14 cellular contexts compared by ENCODE assay signal in the genomic region with DNA sequence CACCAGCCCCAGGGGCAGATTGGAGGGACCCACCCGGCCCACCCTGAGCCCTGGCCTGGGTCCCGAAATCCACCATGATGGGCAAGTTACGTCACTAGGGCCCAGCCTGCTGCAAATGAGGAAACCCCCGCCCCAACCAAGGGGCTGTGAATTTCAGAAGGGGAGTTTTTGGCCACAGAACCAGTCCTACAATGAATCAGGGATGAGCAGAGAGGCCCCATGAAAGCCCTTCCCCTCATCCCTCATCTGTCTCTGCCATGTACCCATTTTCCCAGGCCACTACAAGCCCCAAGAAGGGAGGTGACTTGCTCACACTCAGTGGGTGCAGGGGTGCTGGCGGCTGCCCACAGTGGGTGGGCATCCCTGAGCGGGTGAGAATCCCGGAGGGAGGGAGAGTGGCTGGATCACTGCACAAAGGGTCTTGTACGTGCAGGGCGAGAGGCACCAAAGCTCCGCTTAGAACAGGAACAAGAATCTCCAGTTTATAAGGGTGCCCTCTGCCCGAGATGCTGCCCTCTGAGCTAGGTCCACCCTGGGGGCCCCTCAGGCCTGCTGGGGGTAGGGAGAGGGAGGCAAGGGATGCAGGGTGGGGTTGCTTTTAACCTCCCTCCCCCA. TPM values are rescaled to one million over a fixed set of nuclear protein-coding genes. Genes with fewer than 3 reads are reported as not detected.
DNase-seq lines count a peak whose midpoint lies in the region; ATAC-seq and TF ChIP-seq lines count a peak whose summit lies in the region.
"Had no signal": no experiment of that assay in that cellular context is flagged by ENCODE, and none has a peak within 500 bp of the region (broad histone marks: within the 10 kb centered on the region; RNA-seq: fewer than 3 reads in every experiment).

No MANE protein-coding gene starts in this region.

- DNase-seq in activated naive CD4-positive, alpha-beta T cell treated with Interleukin-2 at 50 U/mL for 16 hours, result peak; percentile 59
- no peak for DNase-seq in activated naive CD4-positive, alpha-beta T cell treated with anti-CD3 and anti-CD28 coated beads, Interleukin-2, amount 50 U/mL, for 16 hours
- DNase-seq in T-cell, result no peak
- peak; percentile 34 for DNase-seq in effector CD4-positive, alpha-beta T cell
- DNase-seq in stimulated activated naive CD4-positive, alpha-beta T cell treated with Interleukin-2 at 50 U/mL for 16 hours (lab: John Stamatoyannopoulos, UW), result peak; percentile 51
- DNase-seq in DMS53 (lab: John Stamatoyannopoulos, UW), result no peak
- DNase-seq in upper lobe of right lung, result no peak
- DNase-seq: activated gamma-delta T cell, DMS153, NCI-H146, NCI-H446, SK-N-SH had no signal

- CTCF ChIA-PET in T-cell (lab: Charles Lee), result interaction anchor here (0.6 to 6.3 kb wide), 7 partner anchors 8 to 66 kb away, joined by 3 to 44 read pairs (median 3); no protein-coding TSS in a partner anchor

- H3K27ac Mint-ChIP-seq in T-cell, result peak overlapping the region; percentile 97 to 100

- H3K36me3 Mint-ChIP-seq in T-cell, result no peaks in the 10 kb centered on the region

- H3K4me3 Mint-ChIP-seq in T-cell, result peak overlapping the region; percentile 53 to 74 (median 65)

- no peak overlapping the region for H3K27ac ChIP-seq in upper lobe of right lung
- H3K27ac ChIP-seq: breast epithelium had no signal

- H3K36me3 ChIP-seq in upper lobe of right lung, result no peaks in the 10 kb centered on the region
- H3K36me3 ChIP-seq: breast epithelium had no signal

- H3K27me3 ChIP-seq in upper lobe of right lung, result no peaks in the 10 kb centered on the region
- H3K27me3 ChIP-seq: breast epithelium had no signal

- ATAC-seq in T-cell (replicated peaks in 1 of 4) (no peak), upper lobe of right lung (no peak), HG02642 (IDR thresholded peaks at IDR 0.05; ENCODE audit: poor library complexity, unreplicated experiment) (no peak)

- no peaks in the 10 kb centered on the region for H3K9me3 ChIP-seq in upper lobe of right lung
- H3K9me3 ChIP-seq: breast epithelium, SK-N-SH had no signal

- H3K4me1 Mint-ChIP-seq in T-cell, result peaks cover 89 to 97% (median 93%) of the 10 kb centered on the region in 3 donors

- no peak overlapping the region for H3K4me3 ChIP-seq in upper lobe of right lung
- H3K4me3 ChIP-seq: breast epithelium had no signal

- POLR2A ChIA-PET in T-cell (lab: Charles Lee), result interaction anchor here (0.6 to 1.1 kb wide), 3 partner anchors 17 to 43 kb away, joined by 3 to 5 read pairs (median 5); no protein-coding TSS in a partner anchor

- no peaks in the 10 kb centered on the region for H3K9me3 Mint-ChIP-seq in T-cell

- TF ChIP-seq CTCF in upper lobe of right lung (IDR thresholded peaks at IDR 0.05), result no peak

- H3K4me1 ChIP-seq in upper lobe of right lung, result no peaks in the 10 kb centered on the region

- intact Hi-C loops in upper lobe of right lung (cut with DNase I), result loop anchor here (5.0 kb wide), 1 partner anchor 38 kb away; no protein-coding TSS in a partner anchor

- H3K27me3 Mint-ChIP-seq in T-cell, result no peaks in the 10 kb centered on the region

RNA-seq across cellular contexts. Expression of a gene that starts 10.4 kb away (rescaled TPM):
- total RNA-seq in T-cell, result 100 to 1,000 TPM; 503 to 749 (median 693) TPM
- 7.0 TPM for total RNA-seq in upper lobe of right lung

Comparison
In these comparisons a context has a peak if more than half of its experiments do, and no peak if none do; other contexts are left out.
1. DNase-seq: peak in activated naive CD4-positive, alpha-beta T cell treated with Interleukin-2 at 50 U/mL for 16 hours (single experiment), effector CD4-positive, alpha-beta T cell (single experiment) and stimulated activated naive CD4-positive, alpha-beta T cell treated with Interleukin-2 at 50 U/mL for 16 hours (single experiment); none in activated naive CD4-positive, alpha-beta T cell treated with anti-CD3 and anti-CD28 coated beads, Interleukin-2, amount 50 U/mL, for 16 hours (single experiment), T-cell (0 of 34), DMS53 (single experiment) and upper lobe of right lung (single experiment).
2. RNA of a gene that starts 10.4 kb away (total RNA-seq): 503 to 749 TPM in T-cell; 7.0 TPM in upper lobe of right lung (single experiment); every median in the first group is over 10 times any median in the second.